In the genomic region with DNA sequence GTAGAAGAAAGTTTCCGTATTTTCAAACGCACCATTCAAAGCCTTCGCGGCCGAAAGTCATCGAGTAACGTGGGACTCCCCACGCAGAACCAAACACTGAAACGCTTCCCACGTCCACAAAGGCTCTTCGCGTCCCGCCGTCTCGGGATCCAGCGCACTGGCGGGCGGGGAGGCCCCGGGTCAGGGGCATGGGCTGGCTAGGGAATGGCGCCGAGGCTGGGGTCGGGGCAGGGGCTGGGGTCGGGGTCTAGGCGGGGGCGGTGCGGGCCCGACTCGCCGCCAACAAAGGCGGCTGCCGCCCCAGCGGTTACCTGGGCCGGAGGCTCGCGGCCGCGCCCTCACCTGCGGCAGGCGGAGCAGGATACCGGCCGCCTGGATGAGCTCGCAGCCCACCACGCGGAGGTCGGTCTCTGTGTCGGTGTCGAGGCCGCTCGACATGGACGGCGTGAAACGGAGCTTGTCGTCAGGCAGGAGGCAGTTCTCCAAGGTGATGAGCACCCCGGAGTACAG, we compare ENCODE assay signal across 8 cellular contexts. TPM values are rescaled to one million over a fixed set of nuclear protein-coding genes. Genes with fewer than 3 reads are reported as not detected.
A peak's percentile ranks its signal among the peaks of the same experiment; 100 is the strongest.
DNase-seq lines count a peak whose midpoint lies in the region; ATAC-seq lines count a peak whose summit lies in the region.

No MANE protein-coding gene starts in this region.

- 1% methylated on average over 54 of the region's 54 CpGs for WGBS in right cardiac atrium

- H3K27ac Mint-ChIP-seq in activated CD8-positive, alpha-beta T cell treated with anti-CD3 and anti-CD28 coated beads, Interleukin-2, amount 10 ng/mL, durations not matched to agents 7 days and 5 days = peak overlapping the region; percentile 86
- peak overlapping the region; percentile 93 to 97 for H3K27ac Mint-ChIP-seq in stimulated activated naive CD8-positive, alpha-beta T cell treated with anti-CD3 and anti-CD28 coated beads, Interleukin-15, amount 100 ng/mL, for 72 hours

- H3K9me3 Mint-ChIP-seq in activated CD8-positive, alpha-beta T cell treated with anti-CD3 and anti-CD28 coated beads, Interleukin-2, amount 10 ng/mL, durations not matched to agents 7 days and 5 days (ENCODE audit: insufficient read depth) = no peaks in the 10 kb centered on the region
- no peaks in the 10 kb centered on the region for H3K9me3 Mint-ChIP-seq in stimulated activated naive CD8-positive, alpha-beta T cell treated with anti-CD3 and anti-CD28 coated beads, Interleukin-15, amount 100 ng/mL, for 72 hours

- H3K4me3 Mint-ChIP-seq in activated CD8-positive, alpha-beta T cell treated with anti-CD3 and anti-CD28 coated beads, Interleukin-2, amount 10 ng/mL, durations not matched to agents 7 days and 5 days = peak overlapping the region; percentile 92
- H3K4me3 Mint-ChIP-seq in stimulated activated naive CD8-positive, alpha-beta T cell treated with anti-CD3 and anti-CD28 coated beads, Interleukin-15, amount 100 ng/mL, for 72 hours = peak overlapping the region; percentile 93 to 96

- H3K27me3 Mint-ChIP-seq in activated CD8-positive, alpha-beta T cell treated with anti-CD3 and anti-CD28 coated beads, Interleukin-2, amount 10 ng/mL, durations not matched to agents 7 days and 5 days (ENCODE audit: low read depth) = no peaks in the 10 kb centered on the region
- no peaks in the 10 kb centered on the region for H3K27me3 Mint-ChIP-seq in stimulated activated naive CD8-positive, alpha-beta T cell treated with anti-CD3 and anti-CD28 coated beads, Interleukin-15, amount 100 ng/mL, for 72 hours

- peaks cover 67% of the 10 kb centered on the region for H3K36me3 Mint-ChIP-seq in activated CD8-positive, alpha-beta T cell treated with anti-CD3 and anti-CD28 coated beads, Interleukin-2, amount 10 ng/mL, durations not matched to agents 7 days and 5 days (ENCODE audit: low read depth)

- peak overlapping the region; percentile 82 for H3K27ac ChIP-seq in right cardiac atrium (ENCODE audit: low read length)

- peaks cover 49% of the 10 kb centered on the region for H3K4me1 Mint-ChIP-seq in activated CD8-positive, alpha-beta T cell treated with anti-CD3 and anti-CD28 coated beads, Interleukin-2, amount 10 ng/mL, durations not matched to agents 7 days and 5 days (ENCODE audit: low read depth)
- H3K4me1 Mint-ChIP-seq in stimulated activated naive CD8-positive, alpha-beta T cell treated with anti-CD3 and anti-CD28 coated beads, Interleukin-15, amount 100 ng/mL, for 72 hours = peaks cover 67% of the 10 kb centered on the region

- no peak for DNase-seq in activated CD8-positive, alpha-beta T cell treated with anti-CD3 and anti-CD28 coated beads, Interleukin-2, amount 10 ng/mL, durations not matched to agents 7 days and 5 days
- DNase-seq in right cardiac atrium (peak in 1 of 3 donors; percentile 71), DMS 273 treated with DMSO at 0.1 percent for 48 hours (lab: John Stamatoyannopoulos, UW) (no peak), germinal center (ENCODE audit: low spot score) (no peak), NK-92 (lab: John Stamatoyannopoulos, UW; ENCODE audit: unreplicated experiment) (no peak)
- no peak for DNase-seq in stimulated activated naive CD8-positive, alpha-beta T cell treated with anti-CD3 and anti-CD28 coated beads, Interleukin-15, amount 100 ng/mL, for 72 hours

- POLR2A ChIA-PET in activated CD8-positive, alpha-beta T cell treated with anti-CD3 and anti-CD28 coated beads, Interleukin-2, amount 10 ng/mL, durations not matched to agents 7 days and 5 days (lab: Charles Lee) = interaction anchor here (1.0 to 3.6 kb wide), 4 partner anchors 8 to 42 kb away, joined by 5 to 41 read pairs (median 14); a partner anchor contains a TSS

- peak overlapping the region; percentile 92 for H3K4me3 ChIP-seq in right cardiac atrium (ENCODE audit: low read length)

- peaks cover 7% of the 10 kb centered on the region for H3K4me1 ChIP-seq in right cardiac atrium (ENCODE audit: control insufficient read depth, insufficient read depth, low read length)

- CTCF ChIA-PET in activated CD8-positive, alpha-beta T cell treated with anti-CD3 and anti-CD28 coated beads, Interleukin-2, amount 10 ng/mL, durations not matched to agents 7 days and 5 days (lab: Charles Lee) = interaction anchor here (0.7 to 2.9 kb wide), 9 partner anchors 8 to 211 kb away, joined by 3 to 13 read pairs (median 4); a partner anchor contains a TSS

- ATAC-seq in GM18519 (IDR thresholded peaks at IDR 0.05; ENCODE audit: low FRiP score, unreplicated experiment) (peak; percentile 4), HG02884 (IDR thresholded peaks at IDR 0.05; ENCODE audit: unreplicated experiment) (peak; percentile 19), right cardiac atrium (peak in 1 of 2 donors; percentile 1)
- ATAC-seq in activated CD8-positive, alpha-beta T cell treated with anti-CD3 and anti-CD28 coated beads, Interleukin-2, amount 10 ng/mL, durations not matched to agents 7 days and 5 days = peak; percentile 13
- ATAC-seq in stimulated activated naive CD8-positive, alpha-beta T cell treated with anti-CD3 and anti-CD28 coated beads, Interleukin-15, amount 100 ng/mL, for 72 hours = peak; percentile 6

- no peaks in the 10 kb centered on the region for H3K9me3 ChIP-seq in right cardiac atrium (ENCODE audit: control insufficient read depth, low read length)

- no peaks in the 10 kb centered on the region for H3K27me3 ChIP-seq in right cardiac atrium (ENCODE audit: control insufficient read depth, insufficient read depth)

- intact Hi-C loops in right cardiac atrium (cut with DNase I) = no loop called here

RNA-seq across cellular contexts. Expression of a gene that starts 0.4 kb away (rescaled TPM):
- total RNA-seq in activated CD8-positive, alpha-beta T cell treated with anti-CD3 and anti-CD28 coated beads, Interleukin-2, amount 10 ng/mL, durations not matched to agents 7 days and 5 days = 100 to 1,000 TPM in 1 of 2 experiments, 10 to 100 TPM in 1; 98.3 to 110 TPM
- 10 to 100 TPM; 61.2 to 83.1 (median 67.2) TPM for total RNA-seq in right cardiac atrium
- 81.7 TPM for polyA plus RNA-seq in right cardiac atrium

RNA-seq across cellular contexts. Expression of a gene that starts 8.4 kb away (rescaled TPM):
- total RNA-seq in activated CD8-positive, alpha-beta T cell treated with anti-CD3 and anti-CD28 coated beads, Interleukin-2, amount 10 ng/mL, durations not matched to agents 7 days and 5 days = 100 to 1,000 TPM; 111 to 117 TPM
- 100 to 1,000 TPM; 121 to 144 (median 132) TPM for total RNA-seq in right cardiac atrium
- polyA plus RNA-seq in right cardiac atrium = 190 TPM

RNA-seq across cellular contexts. Expression of a gene that starts 22.3 kb away (rescaled TPM):
- total RNA-seq in activated CD8-positive, alpha-beta T cell treated with anti-CD3 and anti-CD28 coated beads, Interleukin-2, amount 10 ng/mL, durations not matched to agents 7 days and 5 days = not detected
- total RNA-seq in right cardiac atrium = 1 to 10 TPM; 1.6 to 3.6 (median 2.9) TPM
- polyA plus RNA-seq in right cardiac atrium = 4.5 TPM

RNA-seq across cellular contexts. Expression of a gene that starts 23.7 kb away (rescaled TPM):
- 100 to 1,000 TPM; 120 to 123 TPM for total RNA-seq in activated CD8-positive, alpha-beta T cell treated with anti-CD3 and anti-CD28 coated beads, Interleukin-2, amount 10 ng/mL, durations not matched to agents 7 days and 5 days
- 100 to 1,000 TPM; 175 to 210 (median 188) TPM for total RNA-seq in right cardiac atrium
- polyA plus RNA-seq in right cardiac atrium = 331 TPM

RNA-seq across cellular contexts. Expression of a gene that starts 36.8 kb away (rescaled TPM):
- under 1 TPM; 0.21 to 0.29 TPM for total RNA-seq in activated CD8-positive, alpha-beta T cell treated with anti-CD3 and anti-CD28 coated beads, Interleukin-2, amount 10 ng/mL, durations not matched to agents 7 days and 5 days
- total RNA-seq in right cardiac atrium = 10 to 100 TPM; 25.0 to 38.6 (median 25.6) TPM
- polyA plus RNA-seq in right cardiac atrium = 17.3 TPM
